8 cellular contexts compared by ENCODE assay signal in the genomic region with DNA sequence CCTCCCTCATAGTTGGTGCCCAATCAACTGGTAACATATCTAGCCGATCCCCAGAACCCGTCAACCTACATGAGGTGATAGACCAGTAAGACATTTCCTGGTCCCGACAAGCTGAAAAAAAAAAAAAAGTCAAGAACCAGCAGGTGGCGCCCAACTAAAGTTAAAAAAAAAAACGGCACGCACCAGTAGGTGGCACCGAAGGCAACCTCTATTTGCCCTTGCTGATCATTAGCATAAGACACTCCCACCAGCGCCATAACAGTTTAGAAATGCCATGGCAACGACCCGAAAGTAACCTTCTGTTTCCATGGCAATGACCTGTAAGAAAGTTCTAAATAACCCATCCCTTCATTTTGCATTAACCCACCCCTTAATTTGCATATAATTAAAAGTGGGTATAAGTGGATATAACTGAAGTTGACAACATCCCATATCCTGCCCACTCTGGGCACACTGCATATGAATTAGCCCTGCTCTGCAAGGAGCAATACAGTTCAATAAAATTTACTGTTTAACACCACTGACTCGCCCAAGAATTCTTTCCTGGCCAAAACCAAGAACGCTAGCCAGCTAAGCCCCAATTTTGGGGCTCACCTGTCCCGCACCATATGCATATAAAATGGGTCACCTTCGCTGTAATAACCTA.
A peak's percentile ranks its signal among the peaks of the same experiment; 100 is the strongest.
DNase-seq lines count a peak whose midpoint lies in the region; ATAC-seq and TF ChIP-seq lines count a peak whose summit lies in the region.

No MANE protein-coding gene starts in this region.

- H3K27me3 Mint-ChIP-seq in activated CD4-positive, alpha-beta memory T cell treated with anti-CD3 and anti-CD28 coated beads, Interleukin-2, amount 10 ng/mL, durations not matched to agents 7 days and 5 days, result no peaks in the 10 kb centered on the region
- no peaks in the 10 kb centered on the region for H3K27me3 Mint-ChIP-seq in progenitor cell of endocrine pancreas

- H3K4me3 ChIP-seq in foreskin fibroblast (ENCODE audit: low read depth in 1 of 2, low read length in 2 of 2), result no peak overlapping the region

- H3K27ac Mint-ChIP-seq in activated CD4-positive, alpha-beta memory T cell treated with anti-CD3 and anti-CD28 coated beads, Interleukin-2, amount 10 ng/mL, durations not matched to agents 7 days and 5 days, result peak overlapping the region; percentile 93
- no peak overlapping the region for H3K27ac Mint-ChIP-seq in progenitor cell of endocrine pancreas

- POLR2A ChIA-PET in activated CD4-positive, alpha-beta memory T cell treated with anti-CD3 and anti-CD28 coated beads, Interleukin-2, amount 10 ng/mL, durations not matched to agents 7 days and 5 days (lab: Charles Lee), result interaction anchor here (0.7 to 1.5 kb wide), 3 partner anchors 99 to 258 kb away, joined by 3 to 5 read pairs (median 3); partner anchors contain the start of gene LDOC1

- H3K4me3 Mint-ChIP-seq in activated CD4-positive, alpha-beta memory T cell treated with anti-CD3 and anti-CD28 coated beads, Interleukin-2, amount 10 ng/mL, durations not matched to agents 7 days and 5 days, result no peak overlapping the region
- no peak overlapping the region for H3K4me3 Mint-ChIP-seq in progenitor cell of endocrine pancreas (ENCODE audit: low read depth)

- H3K36me3 Mint-ChIP-seq in activated CD4-positive, alpha-beta memory T cell treated with anti-CD3 and anti-CD28 coated beads, Interleukin-2, amount 10 ng/mL, durations not matched to agents 7 days and 5 days (ENCODE audit: low read depth), result peaks cover 13% of the 10 kb centered on the region
- H3K36me3 Mint-ChIP-seq in progenitor cell of endocrine pancreas (ENCODE audit: insufficient read depth), result no peaks in the 10 kb centered on the region

- H3K4me1 Mint-ChIP-seq in activated CD4-positive, alpha-beta memory T cell treated with anti-CD3 and anti-CD28 coated beads, Interleukin-2, amount 10 ng/mL, durations not matched to agents 7 days and 5 days, result peaks cover 32% of the 10 kb centered on the region
- H3K4me1 Mint-ChIP-seq in progenitor cell of endocrine pancreas (ENCODE audit: low read depth), result peaks cover 4% of the 10 kb centered on the region

- DNase-seq in DMS 273 (lab: John Stamatoyannopoulos, UW; ENCODE audit: unreplicated experiment) (peak; percentile 88), NCI-H345 (lab: John Stamatoyannopoulos, UW) (peak; percentile 46), foreskin fibroblast (peak; percentile 3 to 38), progenitor cell of endocrine pancreas (ENCODE audit: low spot score, unreplicated experiment) (no peak), GM19240 (ENCODE audit: insufficient read length, low spot score) (no peak)
- peak; percentile 51 for DNase-seq in activated CD4-positive, alpha-beta memory T cell treated with anti-CD3 and anti-CD28 coated beads, Interleukin-2, amount 10 ng/mL, durations not matched to agents 7 days and 5 days

- H3K9me3 Mint-ChIP-seq in activated CD4-positive, alpha-beta memory T cell treated with anti-CD3 and anti-CD28 coated beads, Interleukin-2, amount 10 ng/mL, durations not matched to agents 7 days and 5 days, result peaks cover 4% of the 10 kb centered on the region
- peaks cover 31% of the 10 kb centered on the region for H3K9me3 Mint-ChIP-seq in progenitor cell of endocrine pancreas (ENCODE audit: low read depth)

- CTCF ChIA-PET in activated CD4-positive, alpha-beta memory T cell treated with anti-CD3 and anti-CD28 coated beads, Interleukin-2, amount 10 ng/mL, durations not matched to agents 7 days and 5 days (lab: Charles Lee), result interaction anchor here (0.6 to 1.4 kb wide), 4 partner anchors 153 to 360 kb away, joined by 3 to 11 read pairs (median 4); no protein-coding TSS in a partner anchor

- no peak for TF ChIP-seq CTCF in foreskin fibroblast (IDR thresholded peaks at IDR 0.05; ENCODE audit: low read depth, low read length)
- peak; percentile 62 for TF ChIP-seq CTCF in progenitor cell of endocrine pancreas (IDR thresholded peaks at IDR 0.05; ENCODE audit: unreplicated experiment)

- peak; percentile 84 for ATAC-seq in GM19023 (IDR thresholded peaks at IDR 0.05; ENCODE audit: unreplicated experiment)
- ATAC-seq in HG03095 (IDR thresholded peaks at IDR 0.05; ENCODE audit: unreplicated experiment), result peak; percentile 75

Comparison
In these comparisons a context has a peak if more than half of its experiments do, and no peak if none do; other contexts are left out.
1. DNase-seq: peak in DMS 273 (single experiment), NCI-H345 (single experiment), activated CD4-positive, alpha-beta memory T cell treated with anti-CD3 and anti-CD28 coated beads, Interleukin-2, amount 10 ng/mL, durations not matched to agents 7 days and 5 days (single experiment) and foreskin fibroblast (2 of 2); none in progenitor cell of endocrine pancreas (single experiment) and GM19240 (single experiment).